In the genomic region with DNA sequence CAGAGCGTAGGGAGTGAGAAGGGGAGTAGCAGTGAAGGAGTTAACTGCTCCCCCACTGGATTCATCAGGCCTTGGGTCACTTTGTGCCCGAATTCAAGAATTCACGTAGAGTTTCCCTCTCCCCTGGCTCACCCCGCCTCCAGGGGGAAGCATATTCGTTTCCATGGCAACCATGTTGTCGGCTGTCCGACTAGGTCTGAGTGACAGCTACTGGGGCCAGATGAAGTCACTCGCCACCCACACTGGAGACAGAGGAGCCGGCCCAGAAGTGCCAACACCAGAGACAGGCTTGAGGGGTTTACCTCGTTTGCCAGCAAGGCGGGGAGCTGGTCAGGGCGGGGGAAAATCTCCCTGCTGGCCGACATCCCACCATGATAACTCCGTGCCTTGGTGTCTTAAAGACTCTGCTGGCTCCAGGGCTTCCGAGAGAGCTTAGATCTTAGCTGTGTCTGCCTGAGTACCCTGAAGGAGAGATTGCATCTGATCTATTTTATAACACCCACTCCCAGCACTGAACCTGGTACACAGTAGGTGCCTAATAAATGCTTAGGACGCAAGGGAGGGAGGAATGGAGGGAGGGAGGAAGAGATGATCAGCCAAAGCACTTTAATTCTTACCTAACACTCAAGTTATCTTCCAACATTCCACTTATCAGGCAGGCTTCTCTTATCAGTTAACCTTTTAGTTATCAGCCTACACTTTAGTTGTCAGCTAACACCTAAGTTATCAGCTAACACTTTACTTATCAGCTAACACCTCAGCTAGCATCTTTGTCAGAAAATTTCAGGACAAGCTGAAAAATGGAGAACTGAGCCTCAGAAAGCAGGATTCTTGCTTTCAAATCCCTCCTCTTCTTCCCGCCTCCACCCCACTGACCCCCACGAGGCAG, we compare ENCODE assay signal across 11 cellular contexts. TPM values are rescaled to one million over a fixed set of nuclear protein-coding genes. Genes with fewer than 3 reads are reported as not detected.
DNase-seq lines count a peak whose midpoint lies in the region; ATAC-seq and TF ChIP-seq lines count a peak whose summit lies in the region.
"Had no signal": no experiment of that assay in that cellular context is flagged by ENCODE, and none has a peak within 500 bp of the region (broad histone marks: within the 10 kb centered on the region; RNA-seq: fewer than 3 reads in every experiment).

No MANE protein-coding gene starts in this region.

- peak overlapping the region; percentile 48 for H2AFZ ChIP-seq in neural progenitor cell (replicated peaks)

- peak; percentile 29 for DNase-seq in NCI-H146 (lab: John Stamatoyannopoulos, UW)
- no peak for DNase-seq in NCI-H146 treated with DMSO at 0.1 percent for 48 hours (lab: John Stamatoyannopoulos, UW; ENCODE audit: unreplicated experiment)
- DNase-seq in MG63 = peak; percentile 2
- peak; percentile 96 for DNase-seq in neural progenitor cell (ENCODE audit: low spot score)
- DNase-seq in globus pallidus (ENCODE audit: low spot score) = no peak
- DNase-seq in gastrocnemius medialis = no peak
- DNase-seq: ACHN, NCI-H1436, T-helper 1 cell had no signal

- H3K27ac Mint-ChIP-seq in brain (peak overlapping the region; percentile 19 to 97 (median 67)), neural progenitor cell (peak overlapping the region; percentile 88)

- H3K9ac ChIP-seq in neural progenitor cell = no peak overlapping the region

- H3K36me3 Mint-ChIP-seq in brain (no peaks in the 10 kb centered on the region), neural progenitor cell (no peaks in the 10 kb centered on the region)

- no peaks in the 10 kb centered on the region for H3K79me2 ChIP-seq in neural progenitor cell (ENCODE audit: low read depth)

- H3K4me2 ChIP-seq in neural progenitor cell = peak overlapping the region; percentile 68

- intact Hi-C loops in gastrocnemius medialis (cut with DNase I; ENCODE audit: low total_unique reads) = no loop called here

- no peak for ATAC-seq in HG02623 (IDR thresholded peaks at IDR 0.05; ENCODE audit: unreplicated experiment)
- no peak for ATAC-seq in gastrocnemius medialis

- H3K4me1 Mint-ChIP-seq in brain (peaks cover 62% of the 10 kb centered on the region), neural progenitor cell (peaks cover 52% of the 10 kb centered on the region)

- H3K4me1 ChIP-seq in neural progenitor cell (peaks cover 51% of the 10 kb centered on the region), gastrocnemius medialis (no peaks in the 10 kb centered on the region)

- H3K4me3 ChIP-seq in MG63 (no peak overlapping the region), neural progenitor cell (peak overlapping the region; percentile 30), gastrocnemius medialis (no peak overlapping the region)

- H3K27me3 ChIP-seq in MG63 (peaks cover 11% of the 10 kb centered on the region), neural progenitor cell (peaks cover 13% of the 10 kb centered on the region), gastrocnemius medialis (peaks cover 40 to 52% (median 43%) of the 10 kb centered on the region in 3 donors)

- H3K9me3 Mint-ChIP-seq in brain (peaks cover 0 to 5% (median 0%) of the 10 kb centered on the region in 5 experiments), neural progenitor cell (no peaks in the 10 kb centered on the region)

- H3F3A ChIP-seq in neural progenitor cell (ENCODE audit: low read depth) = peaks cover 56% of the 10 kb centered on the region

- H3K9me3 ChIP-seq in MG63 = no peaks in the 10 kb centered on the region
- no peaks in the 10 kb centered on the region for H3K9me3 ChIP-seq in neural progenitor cell (ENCODE audit: low read depth)
- no peaks in the 10 kb centered on the region for H3K9me3 ChIP-seq in gastrocnemius medialis

- peak overlapping the region in 4 of 5 experiments; percentile 52 to 61 (median 59) for H3K4me3 Mint-ChIP-seq in brain
- H3K4me3 Mint-ChIP-seq in neural progenitor cell = peak overlapping the region; percentile 70

- TF ChIP-seq POLR2A in gastrocnemius medialis (IDR thresholded peaks at IDR 0.05) = no peak

- TF ChIP-seq CTCF in brain (conservative IDR thresholded peaks at IDR 0.05) (peak in 1 of 2 experiments; percentile 24), neural progenitor cell (IDR thresholded peaks at IDR 0.05) (peak; percentile 30), gastrocnemius medialis (IDR thresholded peaks at IDR 0.05 in 4 of 5, conservative IDR thresholded peaks at IDR 0.05 in 1 of 5) (no peak)

- H4K20me1 ChIP-seq in neural progenitor cell (ENCODE audit: low read depth) = no peaks in the 10 kb centered on the region

- H3K27me3 Mint-ChIP-seq in brain (peaks cover 3% of the 10 kb centered on the region), neural progenitor cell (ENCODE audit: insufficient read depth, low read depth) (peaks cover 9% of the 10 kb centered on the region)

- no peak overlapping the region for H3K27ac ChIP-seq in neural progenitor cell
- H3K27ac ChIP-seq in gastrocnemius medialis = no peak overlapping the region

- in situ Hi-C loops in gastrocnemius medialis (cut with MboI; ENCODE audit: low sequenced_read_pairs in 4 of 4) = no loop called here

- H3K36me3 ChIP-seq in MG63 = no peaks in the 10 kb centered on the region
- no peaks in the 10 kb centered on the region for H3K36me3 ChIP-seq in neural progenitor cell
- no peaks in the 10 kb centered on the region for H3K36me3 ChIP-seq in gastrocnemius medialis

RNA-seq across cellular contexts. Expression of a gene that starts 57.2 kb away (rescaled TPM):
- not detected in 2 replicates for total RNA-seq in MG63 (2014; rRNA removed; shearing (Covaris generic); ENCODE audit: low replicate concordance)
- not detected for polyA plus RNA-seq in brain (ENCODE audit: insufficient read depth, low read depth, low replicate concordance)
- total RNA-seq in neural progenitor cell (ENCODE audit: low replicate concordance) (not detected in 2 replicates), gastrocnemius medialis (not detected)

RNA-seq across cellular contexts. Expression of a gene that starts 57.4 kb away (rescaled TPM):
- 24.1 and 30.6 TPM in 2 replicates for total RNA-seq in MG63 (2014; rRNA removed; shearing (Covaris generic); ENCODE audit: low replicate concordance)
- polyA plus RNA-seq in brain (ENCODE audit: insufficient read depth, low read depth, low replicate concordance) = 52.5 TPM
- total RNA-seq in neural progenitor cell (ENCODE audit: low replicate concordance) = 167 and 403 TPM in 2 replicates
- total RNA-seq in gastrocnemius medialis = 10 to 100 TPM; 21.1 to 68.5 (median 42.3) TPM

Comparison
In these comparisons a context has a peak if more than half of its experiments do, and no peak if none do; other contexts are left out.
1. DNase-seq: peak in NCI-H146 (single experiment), MG63 (single experiment) and neural progenitor cell (single experiment); none in NCI-H146 treated with DMSO at 0.1 percent for 48 hours (single experiment), globus pallidus (single experiment) and gastrocnemius medialis (0 of 2).